8 cellular contexts compared by ENCODE assay signal in the genomic region with DNA sequence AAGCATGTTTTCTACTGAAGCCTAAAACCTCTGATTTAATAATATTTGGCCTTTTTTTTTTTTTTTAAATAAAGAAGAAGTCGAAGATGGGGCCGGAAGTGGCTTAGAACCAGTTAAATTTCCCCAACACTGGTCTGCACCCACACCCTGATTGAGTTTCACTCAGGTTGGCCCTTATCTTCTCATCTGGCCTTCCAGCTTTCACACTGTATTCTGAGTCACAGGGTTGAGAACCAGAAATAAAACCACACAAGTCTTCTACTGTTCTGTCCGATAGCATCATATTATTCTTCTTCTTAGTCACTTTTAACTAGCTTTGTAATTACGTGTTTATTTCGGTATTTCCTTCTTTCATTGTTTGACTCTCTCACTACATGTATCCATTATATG. TPM values are rescaled to one million over a fixed set of nuclear protein-coding genes. Genes with fewer than 3 reads are reported as not detected.
A peak's percentile ranks its signal among the peaks of the same experiment; 100 is the strongest.
DNase-seq lines count a peak whose midpoint lies in the region; ATAC-seq and TF ChIP-seq lines count a peak whose summit lies in the region.

No MANE protein-coding gene starts in this region.

- peak; percentile 95 for DNase-seq in EH (ENCODE audit: low read depth)
- peak; percentile 55 for DNase-seq in activated T-helper 2 cell treated with anti-CD3 and anti-CD28 coated beads, Interferon-gamma antibody, Interleukin-2, Interleukin-4, amounts not matched to agents 10 μg/mL and 5 μg/mL and 100 μg/mL, durations not matched to agents 14 hours and 24 hours and 36 hours (ENCODE audit: low spot score)
- peak; percentile 40 to 69 for DNase-seq in trophoblast cell
- DNase-seq in endodermal cell: no peak

- H3K36me3 ChIP-seq in Loucy (ENCODE audit: insufficient read depth, low read length): no peaks in the 10 kb centered on the region
- H3K36me3 ChIP-seq in trophoblast cell (ENCODE audit: control insufficient read depth in 1 of 2, insufficient read depth in 2 of 2, low read length in 2 of 2): no peaks in the 10 kb centered on the region
- no peaks in the 10 kb centered on the region for H3K36me3 ChIP-seq in endodermal cell (ENCODE audit: control insufficient read depth, insufficient read depth, low read length)

- H2AK5ac ChIP-seq in trophoblast cell (ENCODE audit: low read length): no peak overlapping the region

- H3K27ac ChIP-seq in trophoblast cell (ENCODE audit: low read depth, low read length): no peak overlapping the region
- H3K27ac ChIP-seq in endodermal cell (ENCODE audit: low read depth, low read length): no peak overlapping the region

- H3K4me3 ChIP-seq in Loucy (ENCODE audit: low read length, poor library complexity, severe bottlenecking) (peak overlapping the region; percentile 72), trophoblast cell (ENCODE audit: low read depth, low read length) (no peak overlapping the region), endodermal cell (ENCODE audit: low read length) (no peak overlapping the region)

- H2AFZ ChIP-seq in Loucy (ENCODE audit: low read length) (peak overlapping the region; percentile 3), trophoblast cell (ENCODE audit: insufficient read depth, low read length, poor library complexity) (no peak overlapping the region)

- TF ChIP-seq CTCF in Loucy (conservative IDR thresholded peaks at IDR 0.05; ENCODE audit: low read length) (no peak), endodermal cell (conservative IDR thresholded peaks at IDR 0.05) (no peak)

- H3K23ac ChIP-seq in trophoblast cell (ENCODE audit: low read length): no peak overlapping the region

- H3K4ac ChIP-seq in trophoblast cell (ENCODE audit: low read depth, low read length): no peak overlapping the region

- H4K91ac ChIP-seq in trophoblast cell (ENCODE audit: low read depth, low read length): no peak overlapping the region

- H3K9me3 ChIP-seq in Loucy (ENCODE audit: insufficient read depth, low read depth, low read length): no peaks in the 10 kb centered on the region
- no peaks in the 10 kb centered on the region for H3K9me3 ChIP-seq in trophoblast cell (ENCODE audit: insufficient read depth, low read depth, low read length)
- no peaks in the 10 kb centered on the region for H3K9me3 ChIP-seq in endodermal cell (ENCODE audit: control insufficient read depth, low read length)

- peaks cover 12% of the 10 kb centered on the region for H3F3A ChIP-seq in Loucy (ENCODE audit: low read depth)

- no peak overlapping the region for H3K14ac ChIP-seq in trophoblast cell (ENCODE audit: low read length)

- no peak overlapping the region for H4K12ac ChIP-seq in trophoblast cell (ENCODE audit: low read depth, low read length)

- H4K8ac ChIP-seq in trophoblast cell (ENCODE audit: low read depth, low read length): no peak overlapping the region

- H3K4me2 ChIP-seq in Loucy (ENCODE audit: low read depth, low read length, poor library complexity, severe bottlenecking) (peak overlapping the region; percentile 96), trophoblast cell (ENCODE audit: low read length) (no peak overlapping the region)

- intact Hi-C loops in activated T-helper 2 cell treated with anti-CD3 and anti-CD28 coated beads, Interferon-gamma antibody, Interleukin-2, Interleukin-4, amounts not matched to agents 10 μg/mL and 5 μg/mL and 100 μg/mL, durations not matched to agents 14 hours and 24 hours and 36 hours (cut with micrococcal nuclease): loop anchor here (1.0 to 5.0 kb wide), 8 partner anchors 9 to 1097 kb away; partner anchors contain the start of gene RTKN2

- H3K36me3 Mint-ChIP-seq in activated T-helper 2 cell treated with anti-CD3 and anti-CD28 coated beads, Interferon-gamma antibody, Interleukin-2, Interleukin-4, amounts not matched to agents 10 μg/mL and 5 μg/mL and 100 μg/mL, durations not matched to agents 14 hours and 24 hours and 36 hours (ENCODE audit: low read depth): no peaks in the 10 kb centered on the region
- H3K36me3 Mint-ChIP-seq in endodermal cell (ENCODE audit: low read depth): no peaks in the 10 kb centered on the region

- peaks cover 27% of the 10 kb centered on the region for H3K4me1 Mint-ChIP-seq in activated T-helper 2 cell treated with anti-CD3 and anti-CD28 coated beads, Interferon-gamma antibody, Interleukin-2, Interleukin-4, amounts not matched to agents 10 μg/mL and 5 μg/mL and 100 μg/mL, durations not matched to agents 14 hours and 24 hours and 36 hours (ENCODE audit: low read depth)
- H3K4me1 Mint-ChIP-seq in endodermal cell: no peaks in the 10 kb centered on the region

- H2BK120ac ChIP-seq in trophoblast cell (ENCODE audit: insufficient read depth, low read length, poor library complexity): no peak overlapping the region

- H3K79me2 ChIP-seq in Loucy (ENCODE audit: insufficient read depth, low read length) (no peaks in the 10 kb centered on the region), trophoblast cell (ENCODE audit: control insufficient read depth, insufficient read depth, low read length, poor library complexity) (no peaks in the 10 kb centered on the region)

- H3K9me3 Mint-ChIP-seq in activated T-helper 2 cell treated with anti-CD3 and anti-CD28 coated beads, Interferon-gamma antibody, Interleukin-2, Interleukin-4, amounts not matched to agents 10 μg/mL and 5 μg/mL and 100 μg/mL, durations not matched to agents 14 hours and 24 hours and 36 hours: peaks cover 4% of the 10 kb centered on the region
- H3K9me3 Mint-ChIP-seq in endodermal cell: no peaks in the 10 kb centered on the region

- no peak overlapping the region for H3K4me3 Mint-ChIP-seq in activated T-helper 2 cell treated with anti-CD3 and anti-CD28 coated beads, Interferon-gamma antibody, Interleukin-2, Interleukin-4, amounts not matched to agents 10 μg/mL and 5 μg/mL and 100 μg/mL, durations not matched to agents 14 hours and 24 hours and 36 hours (ENCODE audit: low read depth)
- H3K4me3 Mint-ChIP-seq in endodermal cell: no peak overlapping the region

- no peaks in the 10 kb centered on the region for H3K9me2 ChIP-seq in Loucy (replicated peaks; ENCODE audit: low read depth, low read length)

- H3K27me3 Mint-ChIP-seq in activated T-helper 2 cell treated with anti-CD3 and anti-CD28 coated beads, Interferon-gamma antibody, Interleukin-2, Interleukin-4, amounts not matched to agents 10 μg/mL and 5 μg/mL and 100 μg/mL, durations not matched to agents 14 hours and 24 hours and 36 hours (ENCODE audit: low read depth): peaks cover 54% of the 10 kb centered on the region
- no peaks in the 10 kb centered on the region for H3K27me3 Mint-ChIP-seq in endodermal cell (ENCODE audit: insufficient read depth)

- no peak overlapping the region for H2BK12ac ChIP-seq in trophoblast cell (ENCODE audit: low read length)

- H3K18ac ChIP-seq in trophoblast cell (ENCODE audit: low read length): no peak overlapping the region

- WGBS in trophoblast cell (ENCODE audit: extremely low coverage, insufficient coverage, insufficient read length): no CpG with 5 or more reads among the region's 5 CpGs
- WGBS in endodermal cell (ENCODE audit: insufficient coverage in 1 of 2, insufficient read length in 1 of 2), 2 experiments: 97 to 100% methylated on average over 4 to 5 of the region's 5 CpGs

- H4K20me1 ChIP-seq in Loucy (ENCODE audit: insufficient read depth, low read length, poor library complexity, severe bottlenecking): no peaks in the 10 kb centered on the region

- H2BK5ac ChIP-seq in trophoblast cell (ENCODE audit: low read depth, low read length, poor library complexity): no peak overlapping the region

- no peaks in the 10 kb centered on the region for H3K27me3 ChIP-seq in Loucy (ENCODE audit: insufficient read depth, low read length, poor library complexity, severe bottlenecking)
- no peaks in the 10 kb centered on the region for H3K27me3 ChIP-seq in trophoblast cell (ENCODE audit: insufficient read depth, low read length)
- no peaks in the 10 kb centered on the region for H3K27me3 ChIP-seq in endodermal cell (ENCODE audit: control insufficient read depth, insufficient read depth, low read length, poor library complexity, severe bottlenecking)

- H3K79me1 ChIP-seq in trophoblast cell (ENCODE audit: low read length): no peaks in the 10 kb centered on the region

- H3K4me1 ChIP-seq in Loucy (ENCODE audit: insufficient read depth, low read length, poor library complexity, severe bottlenecking): peaks cover 48% of the 10 kb centered on the region
- peaks cover 3 to 4% of the 10 kb centered on the region in 2 experiments for H3K4me1 ChIP-seq in trophoblast cell (ENCODE audit: control insufficient read depth in 1 of 2, insufficient read depth in 2 of 2, low read length in 2 of 2)
- H3K4me1 ChIP-seq in endodermal cell (ENCODE audit: control insufficient read depth, insufficient read depth, low read length): no peaks in the 10 kb centered on the region

- H3K9ac ChIP-seq in Loucy (ENCODE audit: low read depth, low read length, poor library complexity, severe bottlenecking) (peak overlapping the region; percentile 63), trophoblast cell (ENCODE audit: low read length) (no peak overlapping the region), endodermal cell (ENCODE audit: extremely low read depth, low read length, poor library complexity, severe bottlenecking) (no peak overlapping the region)

- peak overlapping the region; percentile 60 for H3K27ac Mint-ChIP-seq in activated T-helper 2 cell treated with anti-CD3 and anti-CD28 coated beads, Interferon-gamma antibody, Interleukin-2, Interleukin-4, amounts not matched to agents 10 μg/mL and 5 μg/mL and 100 μg/mL, durations not matched to agents 14 hours and 24 hours and 36 hours
- H3K27ac Mint-ChIP-seq in endodermal cell: no peak overlapping the region

- ATAC-seq in HG02642 (IDR thresholded peaks at IDR 0.05; ENCODE audit: poor library complexity, unreplicated experiment): no peak
- ATAC-seq in HG02588 (IDR thresholded peaks at IDR 0.05; ENCODE audit: unreplicated experiment): no peak
- ATAC-seq in GM18861 (IDR thresholded peaks at IDR 0.05; ENCODE audit: unreplicated experiment): no peak

RNA-seq across cellular contexts. Expression of gene ZNF365, which starts 9.9 kb away (rescaled TPM):
- total RNA-seq in activated T-helper 2 cell treated with anti-CD3 and anti-CD28 coated beads, Interferon-gamma antibody, Interleukin-2, Interleukin-4, amounts not matched to agents 10 μg/mL and 5 μg/mL and 100 μg/mL, durations not matched to agents 14 hours and 24 hours and 36 hours: not detected in 2 replicates
- 3.4 and 3.5 TPM in 2 replicates for polyA plus RNA-seq in trophoblast cell (2013)
- total RNA-seq in endodermal cell: under 1 TPM in 1 of 2 donors, not detected in 1; 0.31 TPM
- polyA plus RNA-seq in endodermal cell (2013, experiment 1 of 2): 0.21 TPM
- polyA plus RNA-seq in endodermal cell (2013, experiment 2 of 2): 0.21 TPM
